In the genomic region with DNA sequence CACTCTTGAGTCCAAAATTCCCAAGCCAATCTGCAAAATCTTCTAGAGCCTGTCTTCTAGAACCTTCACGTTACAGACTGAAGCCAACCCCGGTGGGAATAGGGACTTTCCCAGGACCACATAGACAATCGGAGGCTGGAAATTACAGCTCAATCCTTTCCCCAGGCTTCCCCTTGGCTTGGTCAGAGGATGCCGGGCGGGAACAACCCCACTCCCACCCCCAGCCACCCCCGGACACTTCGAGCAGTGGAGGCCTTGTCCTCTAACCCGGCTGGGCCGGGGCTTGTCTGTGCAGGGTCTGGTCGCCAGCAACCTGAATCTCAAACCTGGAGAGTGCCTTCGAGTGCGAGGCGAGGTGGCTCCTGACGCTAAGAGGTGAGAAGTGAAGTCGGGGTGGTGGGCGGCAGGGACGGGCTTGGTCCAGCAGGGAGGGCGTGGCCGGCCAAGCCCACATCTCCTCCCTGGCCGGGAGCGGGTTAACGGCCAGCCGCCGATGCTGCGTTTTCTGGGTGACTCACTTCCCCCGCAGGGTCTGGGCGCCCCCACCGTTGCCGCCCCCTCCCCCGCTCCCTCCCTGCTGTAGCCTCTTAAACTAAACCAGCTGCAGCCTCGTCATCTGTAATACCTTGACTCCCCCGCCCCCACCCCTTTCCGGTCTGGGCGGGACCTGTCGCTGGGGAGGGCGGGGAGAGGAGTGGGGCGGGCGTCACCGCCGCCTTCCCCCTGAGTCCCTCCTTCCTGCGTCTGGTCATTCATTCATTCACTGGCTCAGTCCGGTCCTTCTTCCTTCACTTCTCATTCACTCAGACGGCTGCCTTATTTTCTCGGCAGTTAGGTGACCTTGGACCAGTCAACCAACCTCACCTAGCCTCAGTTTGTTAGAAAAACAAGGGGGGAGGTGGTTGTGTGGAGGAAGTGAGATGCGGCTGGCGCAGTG, we compare ENCODE assay signal across 8 cellular contexts.
A peak's percentile ranks its signal among the peaks of the same experiment; 100 is the strongest.
DNase-seq lines count a peak whose midpoint lies in the region; ATAC-seq and TF ChIP-seq lines count a peak whose summit lies in the region.

No MANE protein-coding gene starts in this region.

- H3K4me1 Mint-ChIP-seq in central memory CD8-positive, alpha-beta T cell: peaks cover 54% of the 10 kb centered on the region

- TF ChIP-seq CTCF in GM10248 (IDR thresholded peaks at IDR 0.05; ENCODE audit: control extremely low read depth, extremely low read depth, low read depth, missing control alignments): no peak

- no peaks in the 10 kb centered on the region for H3K27me3 Mint-ChIP-seq in central memory CD8-positive, alpha-beta T cell

- H3K36me3 Mint-ChIP-seq in central memory CD8-positive, alpha-beta T cell (ENCODE audit: insufficient read depth): peaks cover 19% of the 10 kb centered on the region

- H3K4me3 Mint-ChIP-seq in central memory CD8-positive, alpha-beta T cell: peak overlapping the region; percentile 88

- peak; percentile 55 for ATAC-seq in HG02678 (IDR thresholded peaks at IDR 0.05; ENCODE audit: unreplicated experiment)
- ATAC-seq in central memory CD8-positive, alpha-beta T cell (replicated peaks; ENCODE audit: extremely low read depth, poor library complexity, severe bottlenecking): peak; percentile 89

- peak overlapping the region; percentile 94 for H3K27ac Mint-ChIP-seq in central memory CD8-positive, alpha-beta T cell (ENCODE audit: low read depth)

- H3K9me3 Mint-ChIP-seq in central memory CD8-positive, alpha-beta T cell: no peaks in the 10 kb centered on the region

- CTCF ChIA-PET in GM10248 (lab: Yijun Ruan, JAX): interaction anchor here (1.1 to 21.9 kb wide), 6 partner anchors 3 to 52 kb away, joined by 3 to 315 read pairs (median 156); a partner anchor contains a TSS

- peak; percentile 89 for DNase-seq in GM10248 (ENCODE audit: extremely low spot score)
- peak; percentile 64 for DNase-seq in NCI-H2196 treated with DMSO at 0.1 percent for 48 hours (lab: John Stamatoyannopoulos, UW; ENCODE audit: unreplicated experiment)
- peak; percentile 86 for DNase-seq in activated CD4-positive, CD25-positive, alpha-beta regulatory T cell treated with anti-CD3 and anti-CD28 coated beads, Interleukin-2, amount 50 U/mL, for 72 hours
- peak; percentile 83 to 92 for DNase-seq in central memory CD8-positive, alpha-beta T cell (ENCODE audit: low spot score in 2 of 2)
- DNase-seq in left kidney (ENCODE audit: low read depth, low spot score): peak; percentile 94
- peak; percentile 89 to 93 for DNase-seq in stimulated activated CD4-positive, alpha-beta T cell treated with anti-CD3 and anti-CD28 coated beads, Interleukin-1b, Interleukin-23, amount 100 ng/mL, for 4 hours (ENCODE audit: low read depth in 2 of 2)
- no peak for DNase-seq in NCI-H1694 treated with DMSO at 0.1 percent for 48 hours (lab: John Stamatoyannopoulos, UW)

- POLR2A ChIA-PET in GM10248 (lab: Yijun Ruan, JAX): interaction anchor here (0.6 to 4.4 kb wide), 6 partner anchors 11 to 658 kb away, joined by 6 to 39 read pairs (median 6); a partner anchor contains a TSS
